29 cellular contexts compared by ENCODE assay signal in genomic region chr18:74661008-74661407, GRCh38.
"Had no signal": no experiment of that assay in that cellular context is flagged by ENCODE, and none has a peak within 500 bp of the region (broad histone marks: within the 10 kb centered on the region; RNA-seq: fewer than 3 reads in every experiment).

No MANE protein-coding gene starts in this region.

- H3K27ac ChIP-seq: neutrophil, pancreas, psoas muscle, skin epidermis, spleen, stomach, thoracic aorta, thyroid gland, tibial nerve, upper lobe of left lung, vagina had no signal

- H3K27me3 ChIP-seq: neutrophil, pancreas, spleen, stomach, thyroid gland, tibial nerve, upper lobe of left lung, vagina had no signal

- H3K4me2 ChIP-seq: smooth muscle cell had no signal

- H3K36me3 Mint-ChIP-seq: natural killer cell treated with Interleukin-12 subunit alpha and Interleukin-12 subunit beta and Interleukin-15 and Interleukin-18, amount 100 ng/mL, for 72 hours had no signal

- H3K9me3 Mint-ChIP-seq: naive thymus-derived CD4-positive, alpha-beta T cell; natural killer cell treated with Interleukin-12 subunit alpha and Interleukin-12 subunit beta and Interleukin-15 and Interleukin-18, amount 100 ng/mL, for 72 hours; nephron progenitor cell; neural crest cell; stimulated activated memory B cell treated with anti-CD40 and anti-IgM and Interleukin-4, amounts not matched to agents 10 μg/mL and 1 μg/mL and 100 μg/mL, for 72 hours; stimulated activated naive CD8-positive, alpha-beta T cell treated with anti-CD3 and anti-CD28 coated beads, Interleukin-15, Interleukin-2, amounts not matched to agents 100 ng/mL and 50 ng/mL, for 24 hours had no signal

- ATAC-seq: naive thymus-derived CD4-positive, alpha-beta T cell; natural killer cell treated with Interleukin-12 subunit alpha and Interleukin-12 subunit beta and Interleukin-15 and Interleukin-18, amount 100 ng/mL, for 72 hours; pancreas; psoas muscle; right cardiac atrium; sciatic nerve; stimulated activated memory B cell treated with anti-CD40 and anti-IgM and Interleukin-4, amounts not matched to agents 10 μg/mL and 1 μg/mL and 100 μg/mL, for 72 hours had no signal

- H3K4me1 ChIP-seq: pancreas, psoas muscle, spleen, thyroid gland, tibial nerve, upper lobe of left lung, vagina had no signal

- H3K4me1 Mint-ChIP-seq: nephron progenitor cell had no signal

- FAIRE-seq: urothelium cell line had no signal

- DNase-seq: naive thymus-derived CD4-positive, alpha-beta T cell; nephron progenitor cell; nucleus accumbens; pancreas; psoas muscle; right cardiac atrium; spleen; stimulated activated CD4-positive, alpha-beta T cell treated with anti-CD3 and anti-CD28 coated beads, Interleukin-12 subunit alpha, Interleukin-12 subunit beta, amount 100 ng/mL, for 4 hours; stimulated activated CD4-positive, alpha-beta T cell treated with anti-CD3 and anti-CD28 coated beads, Interleukin-1b, Interleukin-23, amount 100 ng/mL, for 48 hours; stimulated activated CD4-positive, alpha-beta T cell treated with anti-CD3 and anti-CD28 coated beads, Interleukin-4, amount 100 ng/mL, for 1 hour; stimulated activated CD4-positive, alpha-beta T cell treated with anti-CD3 and anti-CD28 coated beads, Interleukin-4, amount 100 ng/mL, for 4 hours; stimulated activated CD8-positive, alpha-beta memory T cell treated with anti-CD3 and anti-CD28 coated beads, Interleukin-4, amount 100 ng/mL, for 48 hours; stimulated activated naive CD4-positive, alpha-beta T cell treated with Interleukin-2 at 50 U/mL for 16 hours; stomach; thyroid gland; trophoblast cell; upper lobe of left lung had no signal

- H3K9me3 ChIP-seq: neutrophil, pancreas, psoas muscle, spleen, stomach, thoracic aorta, thyroid gland, tibial nerve, upper lobe of left lung, vagina had no signal

- H3K36me3 ChIP-seq: pancreas, thyroid gland had no signal

- H3K27ac Mint-ChIP-seq: naive thymus-derived CD4-positive, alpha-beta T cell; natural killer cell treated with Interleukin-12 subunit alpha and Interleukin-12 subunit beta and Interleukin-15 and Interleukin-18, amount 100 ng/mL, for 72 hours; nephron progenitor cell; stimulated activated memory B cell treated with anti-CD40 and anti-IgM and Interleukin-4, amounts not matched to agents 10 μg/mL and 1 μg/mL and 100 μg/mL, for 72 hours; stimulated activated naive CD8-positive, alpha-beta T cell treated with anti-CD3 and anti-CD28 coated beads, Interleukin-15, Interleukin-2, amounts not matched to agents 100 ng/mL and 50 ng/mL, for 24 hours had no signal

- H3K4me3 ChIP-seq: pancreas, psoas muscle, skin epidermis, smooth muscle cell, spleen, stomach, thoracic aorta, thyroid gland, tibial nerve, upper lobe of left lung, vagina had no signal

- H3K4me3 Mint-ChIP-seq: naive thymus-derived CD4-positive, alpha-beta T cell; natural killer cell treated with Interleukin-12 subunit alpha and Interleukin-12 subunit beta and Interleukin-15 and Interleukin-18, amount 100 ng/mL, for 72 hours; nephron progenitor cell; neural crest cell; stimulated activated memory B cell treated with anti-CD40 and anti-IgM and Interleukin-4, amounts not matched to agents 10 μg/mL and 1 μg/mL and 100 μg/mL, for 72 hours; stimulated activated naive CD8-positive, alpha-beta T cell treated with anti-CD3 and anti-CD28 coated beads, Interleukin-15, Interleukin-2, amounts not matched to agents 100 ng/mL and 50 ng/mL, for 24 hours had no signal

- H3K27me3 Mint-ChIP-seq: naive thymus-derived CD4-positive, alpha-beta T cell; natural killer cell treated with Interleukin-12 subunit alpha and Interleukin-12 subunit beta and Interleukin-15 and Interleukin-18, amount 100 ng/mL, for 72 hours; stimulated activated memory B cell treated with anti-CD40 and anti-IgM and Interleukin-4, amounts not matched to agents 10 μg/mL and 1 μg/mL and 100 μg/mL, for 72 hours; stimulated activated naive CD8-positive, alpha-beta T cell treated with anti-CD3 and anti-CD28 coated beads, Interleukin-15, Interleukin-2, amounts not matched to agents 100 ng/mL and 50 ng/mL, for 24 hours had no signal
